ENCODE assay signal across 8 cellular contexts in the genomic region with DNA sequence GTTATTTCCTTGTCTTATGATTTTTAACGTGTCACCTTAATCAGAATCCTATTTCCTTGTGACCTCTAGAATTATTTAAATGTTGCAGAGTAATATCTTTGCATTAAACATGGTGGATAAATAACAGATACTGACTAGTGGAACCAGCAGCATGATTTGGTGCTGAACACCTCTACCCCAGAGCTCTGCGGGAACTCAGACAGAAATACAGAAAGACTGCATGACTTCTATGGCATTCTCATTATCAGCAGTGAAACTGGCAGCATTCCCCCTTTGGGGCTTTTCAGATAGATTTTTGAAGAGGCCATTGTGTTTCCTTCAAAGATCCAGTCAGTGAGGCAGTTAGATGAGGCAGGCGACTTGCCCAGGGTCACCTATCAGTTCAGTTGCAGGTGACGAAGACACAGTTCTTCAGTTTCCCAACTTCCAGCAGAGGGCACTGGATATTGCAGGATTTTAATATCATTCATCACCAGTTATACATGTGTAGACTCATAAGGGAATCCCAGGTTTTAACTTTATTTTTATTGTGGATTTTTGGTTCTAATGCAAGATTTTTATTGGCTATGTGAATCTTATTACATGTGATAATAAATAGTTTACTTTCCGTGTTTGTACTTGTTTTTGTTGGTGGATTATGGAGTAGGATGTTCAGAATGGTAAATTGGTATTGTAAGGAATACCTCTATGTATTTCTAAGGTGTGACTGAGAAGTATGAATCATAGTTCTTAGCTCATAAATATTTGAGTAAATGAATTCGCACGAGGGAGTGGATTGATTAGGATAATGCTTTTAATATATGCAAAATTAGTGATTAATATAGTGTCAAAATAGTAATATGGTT.
DNase-seq lines count a peak whose midpoint lies in the region; ATAC-seq and TF ChIP-seq lines count a peak whose summit lies in the region.

No MANE protein-coding gene starts in this region.

- CTCF ChIA-PET in HEK293 (lab: Yijun Ruan, JAX), result interaction anchor here (0.7 to 1.7 kb wide), 11 partner anchors 9 to 687 kb away, joined by 3 to 9 read pairs (median 4); no protein-coding TSS in a partner anchor

- no peaks in the 10 kb centered on the region for H3K36me3 Mint-ChIP-seq in natural killer cell treated with Interleukin-12 subunit alpha and Interleukin-12 subunit beta and Interleukin-15 and Interleukin-18, amount 100 ng/mL, for 72 hours
- H3K36me3 Mint-ChIP-seq in endothelial cell (ENCODE audit: low read depth, unreplicated experiment), result peaks cover 26% of the 10 kb centered on the region

- H3K27me3 Mint-ChIP-seq in natural killer cell treated with Interleukin-12 subunit alpha and Interleukin-12 subunit beta and Interleukin-15 and Interleukin-18, amount 100 ng/mL, for 72 hours, result peaks cover 5 to 7% of the 10 kb centered on the region in 2 donors
- peaks cover 3% of the 10 kb centered on the region for H3K27me3 Mint-ChIP-seq in endothelial cell (ENCODE audit: unreplicated experiment)

- no peak overlapping the region for H3K4me3 Mint-ChIP-seq in natural killer cell treated with Interleukin-12 subunit alpha and Interleukin-12 subunit beta and Interleukin-15 and Interleukin-18, amount 100 ng/mL, for 72 hours
- no peak overlapping the region for H3K4me3 Mint-ChIP-seq in endothelial cell (ENCODE audit: unreplicated experiment)

- POLR2A ChIA-PET in HEK293 (lab: Yijun Ruan, JAX), result no interaction called here

- no peaks in the 10 kb centered on the region for H3K9me3 ChIP-seq in HEK293 (ENCODE audit: control insufficient read depth, insufficient read depth, low read depth, low read length)
- no peaks in the 10 kb centered on the region for H3K9me3 ChIP-seq in right atrium auricular region

- TF ChIP-seq CTCF in 22Rv1 (IDR thresholded peaks at IDR 0.05), result peak; percentile 82
- no peak for TF ChIP-seq CTCF in HEK293 (tag by site-specific recombination; IDR thresholded peaks at IDR 0.05)
- peak; percentile 14 to 63 for TF ChIP-seq CTCF in right atrium auricular region (IDR thresholded peaks at IDR 0.05)
- TF ChIP-seq CTCF in endothelial cell (IDR thresholded peaks at IDR 0.05; ENCODE audit: unreplicated experiment), result no peak

- no peaks in the 10 kb centered on the region for H3K27me3 ChIP-seq in right atrium auricular region

- H3K4me1 Mint-ChIP-seq in natural killer cell treated with Interleukin-12 subunit alpha and Interleukin-12 subunit beta and Interleukin-15 and Interleukin-18, amount 100 ng/mL, for 72 hours (ENCODE audit: low read depth in 2 of 2), result no peaks in the 10 kb centered on the region
- H3K4me1 Mint-ChIP-seq in endothelial cell (ENCODE audit: unreplicated experiment), result no peaks in the 10 kb centered on the region

- DNase-seq in SK-N-DZ (ENCODE audit: low spot score) (peak; percentile 40), right atrium auricular region (ENCODE audit: low spot score) (no peak), COLO668 (lab: John Stamatoyannopoulos, UW; ENCODE audit: unreplicated experiment) (no peak), T-helper 2 cell (no peak), endothelial cell (ENCODE audit: low spot score) (no peak)
- no peak for DNase-seq in natural killer cell treated with Interleukin-12 subunit alpha and Interleukin-12 subunit beta and Interleukin-15 and Interleukin-18, amount 100 ng/mL, for 72 hours (ENCODE audit: low spot score)

- H3K4me3 ChIP-seq in HEK293 (ENCODE audit: low read depth, low read length) (no peak overlapping the region), right atrium auricular region (no peak overlapping the region)

- no peak for ATAC-seq in natural killer cell treated with Interleukin-12 subunit alpha and Interleukin-12 subunit beta and Interleukin-15 and Interleukin-18, amount 100 ng/mL, for 72 hours

- H3K9me3 Mint-ChIP-seq in natural killer cell treated with Interleukin-12 subunit alpha and Interleukin-12 subunit beta and Interleukin-15 and Interleukin-18, amount 100 ng/mL, for 72 hours, result no peaks in the 10 kb centered on the region
- H3K9me3 Mint-ChIP-seq in endothelial cell (ENCODE audit: unreplicated experiment), result no peaks in the 10 kb centered on the region

- H3K27ac ChIP-seq in 22Rv1 (no peak overlapping the region), HEK293 (ENCODE audit: extremely low read depth, low read depth, low read length) (no peak overlapping the region), right atrium auricular region (peak overlapping the region; percentile 56 to 72)

- peaks cover 24 to 66% of the 10 kb centered on the region in 2 experiments for H3K36me3 ChIP-seq in HEK293 (ENCODE audit: control insufficient read depth in 2 of 2, insufficient read depth in 1 of 2, low read length in 2 of 2)
- H3K36me3 ChIP-seq in right atrium auricular region, result peaks cover 21% of the 10 kb centered on the region

- no peak overlapping the region for H3K27ac Mint-ChIP-seq in natural killer cell treated with Interleukin-12 subunit alpha and Interleukin-12 subunit beta and Interleukin-15 and Interleukin-18, amount 100 ng/mL, for 72 hours
- H3K27ac Mint-ChIP-seq in endothelial cell (ENCODE audit: unreplicated experiment), result no peak overlapping the region

- H3K4me1 ChIP-seq in HEK293 (ENCODE audit: control insufficient read depth, insufficient read depth, low read length) (no peaks in the 10 kb centered on the region), right atrium auricular region (peaks cover 0 to 8% of the 10 kb centered on the region in 2 donors)

TF ChIP-seq in HEK293, 187 proteins besides CTCF, POLR2A, EP300 and RAD21:
- TF ChIP-seq ZNF146 (tag by site-specific recombination; IDR thresholded peaks at IDR 0.05) (no peak), ZNF10 (tag by site-specific recombination; IDR thresholded peaks at IDR 0.05) (no peak), ZNF76 (tag by site-specific recombination; IDR thresholded peaks at IDR 0.05; ENCODE audit: borderline replicate concordance, low read depth) (no peak), ZNF133 (tag by site-specific recombination; IDR thresholded peaks at IDR 0.05) (peak; percentile 91), ZNF138 (tag by site-specific recombination; IDR thresholded peaks at IDR 0.05; ENCODE audit: borderline replicate concordance) (no peak), KLF7 (tag by site-specific recombination; IDR thresholded peaks at IDR 0.05; ENCODE audit: borderline replicate concordance) (no peak), ZNF654 (tag by site-specific recombination; IDR thresholded peaks at IDR 0.05; ENCODE audit: low read depth) (peak; percentile 47), ZNF629 (tag by site-specific recombination; IDR thresholded peaks at IDR 0.05) (no peak), HOXD13 (CRISPR knock-in tag; IDR thresholded peaks at IDR 0.05; ENCODE audit: borderline replicate concordance) (no peak), SETDB1 (IDR thresholded peaks at IDR 0.05; ENCODE audit: insufficient read length, low read length) (no peak), ZNF155 (tag by site-specific recombination; IDR thresholded peaks at IDR 0.05) (no peak)
TF ChIP-seq in HEK293: peak in this region for 2.

Comparison
In these comparisons a context has a peak if more than half of its experiments do, and no peak if none do; other contexts are left out.
1. H3K27ac ChIP-seq: peak in right atrium auricular region (2 of 2); none in 22Rv1 (single experiment) and HEK293 (single experiment).
2. CTCF ChIP-seq: peak in 22Rv1 (single experiment) and right atrium auricular region (2 of 2); none in HEK293 (single experiment) and endothelial cell (single experiment).